ENCODE assay signal across 19 cellular contexts in the genomic region with DNA sequence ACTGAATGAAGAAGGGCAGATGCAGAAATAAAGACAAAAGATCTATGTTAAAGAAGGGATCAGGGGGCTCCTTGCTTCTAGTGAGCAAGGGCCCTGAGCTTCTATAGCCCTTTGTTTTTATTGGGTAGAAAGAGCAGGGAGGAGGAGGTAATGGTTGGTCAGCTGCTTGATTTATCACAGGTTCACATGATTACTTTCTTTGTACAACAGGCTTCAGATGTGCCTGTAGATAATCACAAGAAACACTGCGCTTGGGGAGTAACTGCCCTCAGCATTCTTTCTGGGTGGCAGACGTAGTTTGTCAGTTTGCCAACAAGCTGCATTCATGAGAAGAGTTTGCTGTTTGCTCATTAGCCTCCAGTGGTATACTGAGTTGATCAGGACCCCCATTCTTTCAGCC. TPM values are rescaled to one million over a fixed set of nuclear protein-coding genes. Genes with fewer than 3 reads are reported as not detected.
"Had no signal": no experiment of that assay in that cellular context is flagged by ENCODE, and none has a peak within 500 bp of the region (broad histone marks: within the 10 kb centered on the region; RNA-seq: fewer than 3 reads in every experiment).

No MANE protein-coding gene starts in this region.

- H3K4me3 ChIP-seq: left ventricle myocardium inferior, mucosa of descending colon, suprapubic skin, upper lobe of left lung had no signal

- H3K9me3 Mint-ChIP-seq: memory B cell had no signal

- H3K36me3 Mint-ChIP-seq: memory B cell, T-cell, WTC11 had no signal

- H3K36me3 ChIP-seq: left ventricle myocardium inferior, suprapubic skin, upper lobe of left lung had no signal

- H3K27me3 Mint-ChIP-seq: memory B cell; naive thymus-derived CD4-positive, alpha-beta T cell; stimulated activated naive CD8-positive, alpha-beta T cell treated with anti-CD3 and anti-CD28 coated beads, Interleukin-15, Interleukin-2, amounts not matched to agents 100 ng/mL and 50 ng/mL, for 24 hours; T-cell had no signal

- H3K27ac ChIP-seq: epithelial cell of prostate, left ventricle myocardium inferior, suprapubic skin, upper lobe of left lung had no signal

- ATAC-seq: mucosa of descending colon; naive thymus-derived CD4-positive, alpha-beta T cell; T-cell; WTC11 had no signal

- H3K9me3 ChIP-seq: left ventricle myocardium inferior, mucosa of descending colon, suprapubic skin, upper lobe of left lung had no signal

- H3K27me3 ChIP-seq: suprapubic skin, upper lobe of left lung had no signal

- H3K4me3 Mint-ChIP-seq: memory B cell; naive thymus-derived CD4-positive, alpha-beta T cell; stimulated activated naive CD8-positive, alpha-beta T cell treated with anti-CD3 and anti-CD28 coated beads, Interleukin-15, Interleukin-2, amounts not matched to agents 100 ng/mL and 50 ng/mL, for 24 hours; T-cell; WTC11 had no signal

- H3K27ac Mint-ChIP-seq: memory B cell; naive thymus-derived CD4-positive, alpha-beta T cell; stimulated activated naive CD8-positive, alpha-beta T cell treated with anti-CD3 and anti-CD28 coated beads, Interleukin-15, Interleukin-2, amounts not matched to agents 100 ng/mL and 50 ng/mL, for 24 hours; T-cell; WTC11 had no signal

- DNase-seq: activated CD4-positive, alpha-beta T cell treated with anti-CD3 and anti-CD28 coated beads for 48 hours; activated CD8-positive, alpha-beta memory T cell treated with anti-CD3 and anti-CD28 coated beads for 24 hours; activated naive CD4-positive, alpha-beta T cell treated with Interleukin-2 at 50 U/mL for 16 hours; dermis blood vessel endothelial cell; hypothalamus; kidney; left ventricle myocardium inferior; mucosa of descending colon; naive thymus-derived CD4-positive, alpha-beta T cell; retina; T-cell; T1000; upper lobe of left lung had no signal

RNA-seq across cellular contexts. Expression of a gene that starts 4.8 kb away (rescaled TPM):
- total RNA-seq: astrocyte had no signal

RNA-seq across cellular contexts. Expression of a gene that starts 29.7 kb away (rescaled TPM):
- total RNA-seq: astrocyte had no signal

RNA-seq across cellular contexts. Expression of a gene that starts 43.8 kb away (rescaled TPM):
- total RNA-seq: astrocyte had no signal

RNA-seq across cellular contexts. Expression of a gene that starts 45.4 kb away (rescaled TPM):
- total RNA-seq: astrocyte had no signal
